In genomic region chr4:83082777-83083176, GRCh38 we compare ENCODE assay signal across 15 cellular contexts. TPM values are rescaled to one million over a fixed set of nuclear protein-coding genes. Genes with fewer than 3 reads are reported as not detected.
DNase-seq lines count a peak whose midpoint lies in the region; ATAC-seq and TF ChIP-seq lines count a peak whose summit lies in the region.
"Had no signal": no experiment of that assay in that cellular context is flagged by ENCODE, and none has a peak within 500 bp of the region (broad histone marks: within the 10 kb centered on the region; RNA-seq: fewer than 3 reads in every experiment).

No MANE protein-coding gene starts in this region.

- no peaks in the 10 kb centered on the region for H3K9me3 ChIP-seq in CD4-positive, alpha-beta T cell (ENCODE audit: control insufficient read depth, low read length)
- H3K9me3 ChIP-seq: pancreas, SJCRH30 had no signal

- no peak for ATAC-seq in CD4-positive, alpha-beta T cell (ENCODE audit: poor library complexity)
- ATAC-seq in GM18907 (IDR thresholded peaks at IDR 0.05; ENCODE audit: unreplicated experiment): peak; percentile 63
- peak; percentile 33 for ATAC-seq in left lobe of liver
- ATAC-seq in WTC11: no peak
- ATAC-seq in GM18867 (IDR thresholded peaks at IDR 0.05; ENCODE audit: unreplicated experiment): no peak
- no peak for ATAC-seq in GM19324 (IDR thresholded peaks at IDR 0.05; ENCODE audit: low FRiP score, unreplicated experiment)
- ATAC-seq in GM21723 (IDR thresholded peaks at IDR 0.05; ENCODE audit: unreplicated experiment): no peak
- ATAC-seq: pancreas had no signal

- POLR2A ChIA-PET in CD4-positive, alpha-beta T cell (lab: Charles Lee): interaction anchor here (0.7 to 2.9 kb wide), 6 partner anchors 28 to 653 kb away, joined by 3 to 28 read pairs (median 10); partner anchors contain the start of genes COPS4 and COQ2
- POLR2A ChIA-PET in WTC11 (lab: Charles Lee): interaction anchor here (0.5 kb wide), 1 partner anchor 242 kb away, joined by 4 read pairs; no protein-coding TSS in a partner anchor

- no peak overlapping the region for H3K4me3 Mint-ChIP-seq in CD4-positive, alpha-beta T cell
- no peak overlapping the region for H3K4me3 Mint-ChIP-seq in T-helper 2 cell treated with Interferon-gamma antibody and Interleukin-4, amounts not matched to agents 5 μg/mL and 100 μg/mL, for 36 hours
- H3K4me3 Mint-ChIP-seq in WTC11: no peak overlapping the region

- intact Hi-C loops in CD4-positive, alpha-beta T cell (cut with DNase I, micrococcal nuclease): no loop called here

- peaks cover 43% of the 10 kb centered on the region for H3K36me3 Mint-ChIP-seq in CD4-positive, alpha-beta T cell (ENCODE audit: low read depth)
- H3K36me3 Mint-ChIP-seq in T-helper 2 cell treated with Interferon-gamma antibody and Interleukin-4, amounts not matched to agents 5 μg/mL and 100 μg/mL, for 36 hours (ENCODE audit: low read depth): peaks cover 45% of the 10 kb centered on the region
- no peaks in the 10 kb centered on the region for H3K36me3 Mint-ChIP-seq in WTC11

- no peak for TF ChIP-seq CTCF in CD4-positive, alpha-beta T cell (IDR thresholded peaks at IDR 0.05)
- TF ChIP-seq CTCF in WTC11 (IDR thresholded peaks at IDR 0.05): no peak

- H3K27ac Mint-ChIP-seq in CD4-positive, alpha-beta T cell: peak overlapping the region; percentile 99
- peak overlapping the region; percentile 90 for H3K27ac Mint-ChIP-seq in T-helper 2 cell treated with Interferon-gamma antibody and Interleukin-4, amounts not matched to agents 5 μg/mL and 100 μg/mL, for 36 hours
- H3K27ac Mint-ChIP-seq in WTC11: no peak overlapping the region

- DNase-seq in CD4-positive, alpha-beta T cell: no peak
- no peak for DNase-seq in T-helper 2 cell treated with Interferon-gamma antibody and Interleukin-4, amounts not matched to agents 5 μg/mL and 100 μg/mL, for 36 hours (ENCODE audit: low spot score)
- no peak for DNase-seq in left lobe of liver (ENCODE audit: low spot score)
- no peak for DNase-seq in WTC11 (ENCODE audit: low spot score)
- DNase-seq: activated CD4-positive, CD25-positive, alpha-beta regulatory T cell treated with anti-CD3 and anti-CD28 coated beads, Interleukin-2, amount 50 U/mL, for 72 hours; activated naive CD4-positive, alpha-beta T cell; Calu3; glutamatergic neuron; Karpas-422; pancreas; SJCRH30 had no signal

- H3K27me3 Mint-ChIP-seq in CD4-positive, alpha-beta T cell: no peaks in the 10 kb centered on the region
- no peaks in the 10 kb centered on the region for H3K27me3 Mint-ChIP-seq in T-helper 2 cell treated with Interferon-gamma antibody and Interleukin-4, amounts not matched to agents 5 μg/mL and 100 μg/mL, for 36 hours (ENCODE audit: low read depth)
- H3K27me3 Mint-ChIP-seq in WTC11 (ENCODE audit: low read depth): no peaks in the 10 kb centered on the region

- H3K4me1 Mint-ChIP-seq in CD4-positive, alpha-beta T cell (ENCODE audit: low read depth): peaks cover 47% of the 10 kb centered on the region
- H3K4me1 Mint-ChIP-seq in T-helper 2 cell treated with Interferon-gamma antibody and Interleukin-4, amounts not matched to agents 5 μg/mL and 100 μg/mL, for 36 hours (ENCODE audit: low read depth): peaks cover 36% of the 10 kb centered on the region
- H3K4me1 Mint-ChIP-seq in WTC11: no peaks in the 10 kb centered on the region

- H3K27me3 ChIP-seq in CD4-positive, alpha-beta T cell (ENCODE audit: control insufficient read depth, insufficient read depth, low read length): no peaks in the 10 kb centered on the region
- H3K27me3 ChIP-seq: pancreas, SJCRH30 had no signal

- no peak overlapping the region for H3K27ac ChIP-seq in CD4-positive, alpha-beta T cell (ENCODE audit: low read depth, low read length)
- H3K27ac ChIP-seq: pancreas, SJCRH30 had no signal

- CTCF ChIA-PET in CD4-positive, alpha-beta T cell (lab: Charles Lee): interaction anchor here (1.3 to 3.0 kb wide), 4 partner anchors 10 to 202 kb away, joined by 3 to 11 read pairs (median 8); partner anchors contain the start of genes COQ2 and PLAC8
- CTCF ChIA-PET in WTC11 (lab: Charles Lee): no interaction called here

- H3K9me3 Mint-ChIP-seq in CD4-positive, alpha-beta T cell: peaks cover 2% of the 10 kb centered on the region
- H3K9me3 Mint-ChIP-seq in T-helper 2 cell treated with Interferon-gamma antibody and Interleukin-4, amounts not matched to agents 5 μg/mL and 100 μg/mL, for 36 hours: peaks cover 7% of the 10 kb centered on the region
- no peaks in the 10 kb centered on the region for H3K9me3 Mint-ChIP-seq in WTC11

TF ChIP-seq in WTC11, 78 proteins besides CTCF, POLR2A, EP300 and RAD21 (continues in another document):
- TF ChIP-seq PREB (CRISPR knock-in tag; IDR thresholded peaks at IDR 0.05; ENCODE audit: borderline replicate concordance) (no peak), TEAD1 (CRISPR knock-in tag; IDR thresholded peaks at IDR 0.05) (no peak), E2F1 (CRISPR knock-in tag; IDR thresholded peaks at IDR 0.05) (no peak), ZNF263 (CRISPR knock-in tag; IDR thresholded peaks at IDR 0.05; ENCODE audit: low read depth) (no peak), NR2C2 (CRISPR knock-in tag; IDR thresholded peaks at IDR 0.05) (no peak), GRHL2 (CRISPR knock-in tag; IDR thresholded peaks at IDR 0.05; ENCODE audit: insufficient replicate concordance, severe bottlenecking) (no peak), CBFB (CRISPR knock-in tag; IDR thresholded peaks at IDR 0.05; ENCODE audit: low read depth) (no peak), EMX1 (CRISPR knock-in tag; IDR thresholded peaks at IDR 0.05) (no peak), ELF4 (CRISPR knock-in tag; IDR thresholded peaks at IDR 0.05; ENCODE audit: low read depth) (no peak), TEAD4 (CRISPR knock-in tag; IDR thresholded peaks at IDR 0.05) (no peak), PRRX2 (CRISPR knock-in tag; IDR thresholded peaks at IDR 0.05) (no peak), SMAD3 (CRISPR knock-in tag; IDR thresholded peaks at IDR 0.05; ENCODE audit: borderline replicate concordance) (no peak), FOXP4 (CRISPR knock-in tag; IDR thresholded peaks at IDR 0.05) (no peak), ETV6 (CRISPR knock-in tag; IDR thresholded peaks at IDR 0.05) (no peak), ERG (CRISPR knock-in tag; IDR thresholded peaks at IDR 0.05) (no peak)

RNA-seq across cellular contexts. Expression of gene PLAC8, which starts 31.8 kb away (rescaled TPM):
- total RNA-seq in CD4-positive, alpha-beta T cell: 100 to 1,000 TPM; 249 to 259 TPM
- total RNA-seq in left lobe of liver (6.8 TPM), WTC11 (2021) (1.4 to 3.1 TPM (median 1.6 TPM) in 3 replicates)

RNA-seq across cellular contexts. Expression of gene COPS4, which starts 47.8 kb away (rescaled TPM):
- 10 to 100 TPM; 26.0 to 27.6 TPM for total RNA-seq in CD4-positive, alpha-beta T cell
- total RNA-seq in left lobe of liver (10.6 TPM), WTC11 (2021) (26.9 to 30.9 TPM (median 28.7 TPM) in 3 replicates)

Comparison
In these comparisons a context has a peak if more than half of its experiments do, and no peak if none do; other contexts are left out.
1. ATAC-seq: peak in GM18907 (single experiment) and left lobe of liver (single experiment); none in CD4-positive, alpha-beta T cell (single experiment), WTC11 (single experiment), GM18867 (single experiment), GM19324 (single experiment) and GM21723 (single experiment).
2. RNA of gene PLAC8, which starts 31.8 kb away (total RNA-seq): 249 to 259 TPM in CD4-positive, alpha-beta T cell; 6.8 TPM in left lobe of liver (single experiment) and 1.4 to 3.1 TPM in WTC11; every median in the first group is over 10 times any median in the second.